In genomic region chr2:42567389-42567788, GRCh38 we compare ENCODE assay signal across 8 cellular contexts. TPM values are rescaled to one million over a fixed set of nuclear protein-coding genes. Genes with fewer than 3 reads are reported as not detected.
DNase-seq lines count a peak whose midpoint lies in the region; ATAC-seq and TF ChIP-seq lines count a peak whose summit lies in the region.

No MANE protein-coding gene starts in this region.

- no peaks in the 10 kb centered on the region for H3K27me3 Mint-ChIP-seq in naive thymus-derived CD8-positive, alpha-beta T cell

- H3K36me3 Mint-ChIP-seq in naive thymus-derived CD8-positive, alpha-beta T cell: peaks cover 0 to 14% (median 3%) of the 10 kb centered on the region in 3 donors

- peak overlapping the region; percentile 75 to 93 (median 90) for H3K27ac Mint-ChIP-seq in naive thymus-derived CD8-positive, alpha-beta T cell

- H3K4me3 ChIP-seq in cardiac fibroblast (replicated peaks in 1 of 2; ENCODE audit: low read depth in 2 of 2, low read length in 2 of 2): no peak overlapping the region

- no peaks in the 10 kb centered on the region for H3K9me3 Mint-ChIP-seq in naive thymus-derived CD8-positive, alpha-beta T cell

- peaks cover 16 to 45% (median 32%) of the 10 kb centered on the region in 4 donors for H3K4me1 Mint-ChIP-seq in naive thymus-derived CD8-positive, alpha-beta T cell

- DNase-seq in AG08396 (ENCODE audit: low spot score) (peak; percentile 69), cardiac fibroblast (ENCODE audit: low read depth in 2 of 2) (peak; percentile 34 to 53), NCI-H2081 (lab: John Stamatoyannopoulos, UW) (no peak), NCI-H2081 treated with DMSO at 0.1 percent for 48 hours (lab: John Stamatoyannopoulos, UW) (no peak), cortex of kidney (lab: John Stamatoyannopoulos, UW) (no peak)
- DNase-seq in naive thymus-derived CD8-positive, alpha-beta T cell: no peak

- POLR2A ChIA-PET in naive thymus-derived CD8-positive, alpha-beta T cell (lab: Charles Lee): interaction anchor here (0.6 to 1.1 kb wide), 2 partner anchors 9 to 89 kb away, joined by 4 to 6 read pairs; no protein-coding TSS in a partner anchor

- ATAC-seq in HG02973 (IDR thresholded peaks at IDR 0.05; ENCODE audit: unreplicated experiment): peak; percentile 12
- no peak for ATAC-seq in naive thymus-derived CD8-positive, alpha-beta T cell
- ATAC-seq in GM19455 (IDR thresholded peaks at IDR 0.05; ENCODE audit: unreplicated experiment): no peak

- H3K4me3 Mint-ChIP-seq in naive thymus-derived CD8-positive, alpha-beta T cell: peak overlapping the region; percentile 69 to 91 (median 80)

- TF ChIP-seq CTCF in cardiac fibroblast (IDR thresholded peaks at IDR 0.05; ENCODE audit: low read depth, low read length): no peak

RNA-seq across cellular contexts. Expression of gene MTA3, which starts 1.0 kb away (rescaled TPM):
- total RNA-seq in naive thymus-derived CD8-positive, alpha-beta T cell: 10 to 100 TPM; 36.7 to 40.4 TPM
- 10 to 100 TPM; 17.1 to 21.4 (median 18.8) TPM for polyA plus RNA-seq in naive thymus-derived CD8-positive, alpha-beta T cell

Comparison
In these comparisons a context has a peak if more than half of its experiments do, and no peak if none do; other contexts are left out.
1. DNase-seq: peak in AG08396 (single experiment) and cardiac fibroblast (2 of 2); none in naive thymus-derived CD8-positive, alpha-beta T cell (0 of 10), NCI-H2081 (0 of 2), NCI-H2081 treated with DMSO at 0.1 percent for 48 hours (single experiment) and cortex of kidney (single experiment).